ENCODE assay signal across 12 cellular contexts in genomic region chr3:48431224-48432029, GRCh38. TPM values are rescaled to one million over a fixed set of nuclear protein-coding genes. Genes with fewer than 3 reads are reported as not detected.
DNase-seq lines count a peak whose midpoint lies in the region; ATAC-seq, FAIRE-seq and TF ChIP-seq lines count a peak whose summit lies in the region.
"Had no signal": no experiment of that assay in that cellular context is flagged by ENCODE, and none has a peak within 500 bp of the region (broad histone marks: within the 10 kb centered on the region; RNA-seq: fewer than 3 reads in every experiment).

No MANE protein-coding gene starts in this region.

- H3K9ac ChIP-seq in IMR-90 (ENCODE audit: low read depth, low read length) (no peak overlapping the region), astrocyte (ENCODE audit: low read length) (no peak overlapping the region), liver (ENCODE audit: low read depth in 1 of 2, low read length in 2 of 2) (no peak overlapping the region)

- TF ChIP-seq POLR2A in IMR-90 (IDR thresholded peaks at IDR 0.05; ENCODE audit: low read depth, low read length) (no peak), stomach (IDR thresholded peaks at IDR 0.05) (no peak)

- no peak overlapping the region for H3K14ac ChIP-seq in IMR-90 (replicated peaks; ENCODE audit: low read depth, low read length)

- no peak overlapping the region for H3K23ac ChIP-seq in IMR-90 (ENCODE audit: low read depth, low read length)

- H3K4me3 Mint-ChIP-seq in astrocyte (ENCODE audit: unreplicated experiment): peak overlapping the region; percentile 82

- H3K9me1 ChIP-seq in IMR-90 (ENCODE audit: insufficient read depth, low read length): peaks cover 7% of the 10 kb centered on the region

- H3K27ac ChIP-seq in IMR-90 (ENCODE audit: insufficient read depth, low read length) (no peak overlapping the region), astrocyte (ENCODE audit: low read depth, low read length) (no peak overlapping the region), liver (ENCODE audit: low read depth in 1 of 2, low read length in 2 of 2) (peak overlapping the region; percentile 89 to 91), stomach (peak overlapping the region in 4 of 5 donors; percentile 92 to 97 (median 94))

- H3K36me3 Mint-ChIP-seq in astrocyte (ENCODE audit: low read depth, unreplicated experiment): peaks cover 6% of the 10 kb centered on the region

- no CpG with 5 or more reads among the region's 8 CpGs for WGBS in IMR-90 (ENCODE audit: extremely low coverage in 2 of 2, insufficient read length in 1 of 2), 2 experiments
- WGBS in liver: 63% methylated on average over 8 of the region's 8 CpGs
- WGBS in stomach, 5 donors: 73 to 83% (median 78%) methylated on average over 8 of the region's 8 CpGs

- H3K9me3 Mint-ChIP-seq in astrocyte (ENCODE audit: unreplicated experiment): no peaks in the 10 kb centered on the region
- H3K9me3 Mint-ChIP-seq: activated T-cell treated with anti-CD3 and anti-CD28 coated beads, Interleukin-2, amount 50 U/mL, for 72 hours had no signal

- H4K20me1 ChIP-seq in IMR-90 (ENCODE audit: insufficient read depth, low read length) (peaks cover 12% of the 10 kb centered on the region), astrocyte (ENCODE audit: insufficient read depth, low read length) (peaks cover 25% of the 10 kb centered on the region)

- TF ChIP-seq CTCF in IMR-90 (conservative IDR thresholded peaks at IDR 0.05; ENCODE audit: low read depth, low read length) (no peak), astrocyte (IDR thresholded peaks at IDR 0.05; ENCODE audit: insufficient read depth, low read depth, low read length) (no peak), liver (IDR thresholded peaks at IDR 0.05; ENCODE audit: low read depth, low read length, missing input control) (no peak), stomach (IDR thresholded peaks at IDR 0.05) (no peak)

- no peak overlapping the region for H4K8ac ChIP-seq in IMR-90 (ENCODE audit: low read depth in 2 of 2, low read length in 2 of 2)

- in situ Hi-C loops in IMR-90 (cut with MboI; ENCODE audit: low sequenced_read_pairs): no loop called here

- peaks cover 43% of the 10 kb centered on the region for H3K4me1 Mint-ChIP-seq in astrocyte (ENCODE audit: low read depth, unreplicated experiment)

- no peak overlapping the region for H2BK20ac ChIP-seq in IMR-90 (ENCODE audit: low read depth, low read length)

- peak overlapping the region; percentile 19 for H2AK9ac ChIP-seq in IMR-90 (replicated peaks; ENCODE audit: low read depth, low read length, poor library complexity)

- no TSS peak for BruUV-seq in IMR-90 (replicated peaks; lab: Mats Ljungman, UMichigan)

- peak overlapping the region; percentile 35 for H3K27ac Mint-ChIP-seq in astrocyte (ENCODE audit: unreplicated experiment)
- H3K27ac Mint-ChIP-seq: activated T-cell treated with anti-CD3 and anti-CD28 coated beads, Interleukin-2, amount 50 U/mL, for 72 hours had no signal

- no peak overlapping the region for H4K91ac ChIP-seq in IMR-90 (ENCODE audit: insufficient read depth, low read depth, low read length)

- POLR2A ChIA-PET in IMR-90 (lab: Charles Lee; ENCODE audit: unreplicated experiment): no interaction called here

- FAIRE-seq in astrocyte (lab: Jason Lieb, UNC): no peak
- FAIRE-seq: endometrium, small intestine had no signal

- H3K56ac ChIP-seq in IMR-90 (ENCODE audit: extremely low read depth, insufficient read depth, low read length): 0 out of 2 replicates have a peak overlapping the region, but pooled peaks have one; percentile 7

- peaks cover 16% of the 10 kb centered on the region; the same call in 1 of the 2 replicates for H3K4me1 ChIP-seq in IMR-90 (ENCODE audit: control insufficient read depth, insufficient read depth, low read length)
- peaks cover 46% of the 10 kb centered on the region for H3K4me1 ChIP-seq in astrocyte (ENCODE audit: insufficient read depth, low read length)
- H3K4me1 ChIP-seq in liver (ENCODE audit: control insufficient read depth in 4 of 4, insufficient read depth in 4 of 4, low read length in 3 of 4): peaks cover 16 to 55% (median 39%) of the 10 kb centered on the region in 4 donors
- H3K4me1 ChIP-seq in stomach: peaks cover 49 to 79% (median 52%) of the 10 kb centered on the region in 4 donors

- H3K79me1 ChIP-seq in IMR-90 (ENCODE audit: low read depth in 1 of 2, low read length in 2 of 2): peaks cover 12 to 43% of the 10 kb centered on the region in 2 experiments; a peak in 3 of 4 replicates

- H2BK15ac ChIP-seq in IMR-90 (ENCODE audit: low read depth, low read length): no peak overlapping the region

- H3K9me3 ChIP-seq in IMR-90 (ENCODE audit: control insufficient read depth, insufficient read depth, low read length) (no peaks in the 10 kb centered on the region), astrocyte (ENCODE audit: insufficient read depth, low read depth, low read length) (no peaks in the 10 kb centered on the region), liver (ENCODE audit: control insufficient read depth in 4 of 4, low read length in 3 of 4) (no peaks in the 10 kb centered on the region), stomach (no peaks in the 10 kb centered on the region)

- peak overlapping the region; percentile 10 for H2BK5ac ChIP-seq in IMR-90 (ENCODE audit: low read depth, low read length, poor library complexity, severe bottlenecking)

- H3K27me3 ChIP-seq in IMR-90 (ENCODE audit: control insufficient read depth, insufficient read depth, low read length): no peaks in the 10 kb centered on the region
- H3K27me3 ChIP-seq in astrocyte (ENCODE audit: insufficient read depth, low read length): no peaks in the 10 kb centered on the region
- no peaks in the 10 kb centered on the region for H3K27me3 ChIP-seq in liver (ENCODE audit: control insufficient read depth in 4 of 4, insufficient read depth in 4 of 4, low read length in 3 of 4)
- H3K27me3 ChIP-seq in stomach: peaks cover 0 to 5% (median 0%) of the 10 kb centered on the region in 3 donors

- H2AFZ ChIP-seq in IMR-90 (replicated peaks; ENCODE audit: low read length, poor library complexity) (no peak overlapping the region), astrocyte (ENCODE audit: low read depth, low read length) (no peak overlapping the region)

- H3K36me3 ChIP-seq in IMR-90 (ENCODE audit: control insufficient read depth, insufficient read depth, low read length) (peaks cover 18% of the 10 kb centered on the region), astrocyte (ENCODE audit: insufficient read depth, low read length) (peaks cover 7% of the 10 kb centered on the region), liver (ENCODE audit: control insufficient read depth in 4 of 4, insufficient read depth in 3 of 4, low read depth in 1 of 4, low read length in 3 of 4) (peaks cover 0 to 7% (median 0%) of the 10 kb centered on the region in 4 donors), stomach (peaks cover 8 to 22% (median 18%) of the 10 kb centered on the region in 4 donors)

- H3K4ac ChIP-seq in IMR-90 (ENCODE audit: low read depth, low read length): no peak overlapping the region

- H3K4me2 ChIP-seq in IMR-90 (ENCODE audit: low read depth, low read length) (no peak overlapping the region), astrocyte (ENCODE audit: low read length) (no peak overlapping the region)

- H3K18ac ChIP-seq in IMR-90 (ENCODE audit: low read depth, low read length): no peak overlapping the region

- ATAC-seq in IMR-90 (ENCODE audit: low read depth) (no peak), GM18909 (IDR thresholded peaks at IDR 0.05; ENCODE audit: poor library complexity, unreplicated experiment) (no peak)
- ATAC-seq: activated T-cell treated with anti-CD3 and anti-CD28 coated beads, Interleukin-2, amount 50 U/mL, for 72 hours had no signal

- peaks cover 22% of the 10 kb centered on the region for H3K79me2 ChIP-seq in astrocyte (ENCODE audit: insufficient read depth, low read length)

- dilution Hi-C loops in IMR-90 (cut with HindIII; ENCODE audit: low sequenced_read_pairs, unreplicated experiment): no loop called here

- intact Hi-C loops in IMR-90 (cut with micrococcal nuclease) (no loop called here), stomach (cut with DNase I; ENCODE audit: low total_unique reads) (no loop called here)

- no peak overlapping the region for H2AK5ac ChIP-seq in IMR-90 (ENCODE audit: low read depth, low read length)

- TF ChIP-seq EP300 in stomach (IDR thresholded peaks at IDR 0.05): no peak

- CTCF ChIA-PET in IMR-90 (lab: Yijun Ruan, JAX): interaction anchor here (2.7 kb wide), 1 partner anchor 31 kb away, joined by 16 read pairs; no protein-coding TSS in a partner anchor

- H3K4me3 ChIP-seq in IMR-90 (ENCODE audit: insufficient read depth, low read depth, low read length) (no peak overlapping the region), astrocyte (ENCODE audit: insufficient read depth, low read depth, low read length) (no peak overlapping the region), liver (ENCODE audit: low read depth in 1 of 3, low read length in 3 of 3) (no peak overlapping the region), stomach (no peak overlapping the region)

- H2BK120ac ChIP-seq in IMR-90 (ENCODE audit: low read depth, low read length): peak overlapping the region; percentile 23; the same call in 1 of the 2 replicates

- no peaks in the 10 kb centered on the region for H3K27me3 Mint-ChIP-seq in astrocyte (ENCODE audit: low read depth, unreplicated experiment)

- DNase-seq in IMR-90: no peak
- DNase-seq in astrocyte (ENCODE audit: low read depth): no peak
- no peak for DNase-seq in stomach
- DNase-seq in HPDE6-E6E7 (ENCODE audit: extremely low spot score): no peak
- DNase-seq in DMS79 (lab: John Stamatoyannopoulos, UW): no peak
- DNase-seq: activated T-cell treated with anti-CD3 and anti-CD28 coated beads, Interleukin-2, amount 50 U/mL, for 72 hours; NCI-H526; small intestine; stimulated activated naive CD4-positive, alpha-beta T cell had no signal

- no peak overlapping the region for H4K5ac ChIP-seq in IMR-90 (ENCODE audit: low read depth, low read length)

- no peak for TF ChIP-seq RAD21 in IMR-90 (IDR thresholded peaks at IDR 0.05; ENCODE audit: low read length)
- TF ChIP-seq RAD21 in liver (IDR thresholded peaks at IDR 0.05): no peak

RNA-seq across cellular contexts. Expression of gene PLXNB1, which starts 1.5 kb away (rescaled TPM):
- total RNA-seq in IMR-90 (2012; rRNA removed) (5.2 and 9.2 TPM in 2 replicates), astrocyte (42.0 and 59.2 TPM in 2 replicates), liver (100 to 1,000 TPM in 1 of 2 donors, 10 to 100 TPM in 1; 90.0 to 204 TPM), stomach (100 to 1,000 TPM in 4 of 5 donors, 10 to 100 TPM in 1; 86.7 to 874 (median 314) TPM)
- polyA plus RNA-seq in IMR-90 (2012; rRNA removed) (25.3 and 27.0 TPM in 2 replicates), liver (10 to 100 TPM; 38.1 to 55.7 TPM), stomach (100 to 1,000 TPM in 1 of 3 donors, 10 to 100 TPM in 2; 13.9 to 157 (median 45.0) TPM)
- polyA plus RNA-seq in IMR-90 (2012; cell fraction: cytosol; rRNA removed): 11.3 and 16.3 TPM in 2 replicates
- polyA plus RNA-seq in IMR-90 (2012; cell fraction: nucleus; rRNA removed; ENCODE audit: low replicate concordance): 156 and 317 TPM in 2 replicates

RNA-seq across cellular contexts. Expression of gene CCDC51, which starts 8.5 kb away (rescaled TPM):
- total RNA-seq in IMR-90 (2012; rRNA removed): 15.3 and 16.1 TPM in 2 replicates
- 11.0 TPM in 2 replicates for polyA plus RNA-seq in IMR-90 (2012; rRNA removed)
- 11.0 and 14.3 TPM in 2 replicates for polyA plus RNA-seq in IMR-90 (2012; cell fraction: cytosol; rRNA removed)
- polyA plus RNA-seq in IMR-90 (2012; cell fraction: nucleus; rRNA removed; ENCODE audit: low replicate concordance): 4.0 and 4.7 TPM in 2 replicates
- 16.4 and 16.5 TPM in 2 replicates for total RNA-seq in astrocyte
- total RNA-seq in liver: 10 to 100 TPM in 1 of 2 donors, 1 to 10 TPM in 1; 7.9 to 12.7 TPM
- 10 to 100 TPM in 1 of 2 donors, 1 to 10 TPM in 1; 9.2 to 13.7 TPM for polyA plus RNA-seq in liver
- 10 to 100 TPM in 1 of 5 donors, 1 to 10 TPM in 4; 1.8 to 12.5 (median 7.1) TPM for total RNA-seq in stomach
- 10 to 100 TPM in 1 of 3 donors, 1 to 10 TPM in 2; 6.0 to 10.3 (median 9.5) TPM for polyA plus RNA-seq in stomach

RNA-seq across cellular contexts. Expression of gene TMA7, which starts 8.6 kb away (rescaled TPM):
- 81.9 and 131 TPM in 2 replicates for total RNA-seq in IMR-90 (2012; rRNA removed)
- 220 and 240 TPM in 2 replicates for polyA plus RNA-seq in IMR-90 (2012; rRNA removed)
- 76.2 and 162 TPM in 2 replicates for polyA plus RNA-seq in IMR-90 (2012; cell fraction: cytosol; rRNA removed)
- polyA plus RNA-seq in IMR-90 (2012; cell fraction: nucleus; rRNA removed; ENCODE audit: low replicate concordance): 19.3 and 97.5 TPM in 2 replicates
- total RNA-seq in astrocyte: 252 and 272 TPM in 2 replicates
- 10 to 100 TPM; 75.2 to 92.0 TPM for total RNA-seq in liver
- 100 to 1,000 TPM; 134 to 241 TPM for polyA plus RNA-seq in liver
- total RNA-seq in stomach: 100 to 1,000 TPM; 107 to 298 (median 230) TPM
- polyA plus RNA-seq in stomach: 100 to 1,000 TPM; 644 to 702 (median 660) TPM

RNA-seq across cellular contexts. Expression of gene ATRIP, which starts 15.1 kb away (rescaled TPM):
- total RNA-seq in IMR-90 (2012; rRNA removed): 7.2 and 10.8 TPM in 2 replicates
- polyA plus RNA-seq in IMR-90 (2012; rRNA removed): 6.8 and 7.2 TPM in 2 replicates
- polyA plus RNA-seq in IMR-90 (2012; cell fraction: cytosol; rRNA removed): 3.8 and 4.0 TPM in 2 replicates
- polyA plus RNA-seq in IMR-90 (2012; cell fraction: nucleus; rRNA removed; ENCODE audit: low replicate concordance): 8.2 and 14.4 TPM in 2 replicates
- 6.2 and 6.6 TPM in 2 replicates for total RNA-seq in astrocyte
- 1 to 10 TPM; 3.3 to 4.6 TPM for total RNA-seq in liver
- 1 to 10 TPM; 1.7 to 2.5 TPM for polyA plus RNA-seq in liver
- 10 to 100 TPM in 2 of 5 donors, 1 to 10 TPM in 3; 2.3 to 34.4 (median 5.5) TPM for total RNA-seq in stomach
- polyA plus RNA-seq in stomach: 1 to 10 TPM; 2.9 to 5.8 (median 3.2) TPM

RNA-seq across cellular contexts. Expression of gene FBXW12, which starts 59.4 kb away (rescaled TPM):
- not detected in 2 replicates for total RNA-seq in IMR-90 (2012; rRNA removed)
- polyA plus RNA-seq in IMR-90 (2012; rRNA removed): not detected in 2 replicates
- polyA plus RNA-seq in IMR-90 (2012; cell fraction: cytosol; rRNA removed): not detected in 2 replicates
- 0.07 TPM in 1 of 2 replicates, not detected in the other for polyA plus RNA-seq in IMR-90 (2012; cell fraction: nucleus; rRNA removed; ENCODE audit: low replicate concordance)
- total RNA-seq in astrocyte: not detected in 2 replicates
- not detected for total RNA-seq in liver
- not detected for polyA plus RNA-seq in liver
- total RNA-seq in stomach: not detected
- polyA plus RNA-seq in stomach: not detected
- total RNA-seq: activated T-cell treated with anti-CD3 and anti-CD28 coated beads, Interleukin-2, amount 50 U/mL, for 72 hours had no signal
- polyA plus RNA-seq: small intestine had no signal

Comparison
In these comparisons a context has a peak if more than half of its experiments do, and no peak if none do; other contexts are left out.
1. H3K27ac ChIP-seq: peak in liver (2 of 2) and stomach (4 of 5); none in IMR-90 (single experiment) and astrocyte (single experiment).